Comparison of ENCODE assay signal across 1 cellular context in the genomic region with DNA sequence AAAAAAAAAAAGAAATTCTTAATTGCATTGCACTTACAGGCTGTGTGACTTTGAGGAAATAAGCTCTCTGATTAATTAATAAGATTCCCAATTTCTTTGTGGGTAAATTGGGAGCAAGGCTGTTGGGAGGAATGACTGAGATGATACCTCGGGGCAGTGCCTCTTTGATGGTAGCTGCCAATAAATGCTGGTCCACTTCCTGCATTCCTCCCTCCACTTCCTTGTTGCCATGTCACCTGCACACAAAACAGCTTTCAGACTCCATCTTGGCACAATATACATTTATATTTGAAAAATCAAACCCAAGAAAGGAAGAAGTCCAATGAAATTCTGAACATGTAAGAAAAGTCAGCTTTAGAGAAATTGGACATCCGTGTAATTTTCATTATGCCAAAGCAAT.
TF ChIP-seq lines count a peak whose summit lies in the region.

No MANE protein-coding gene starts in this region.

TF ChIP-seq in SK-N-SH treated with all-trans-retinoic acid at 6 μM for 48 hours, 23 proteins besides CTCF, POLR2A, EP300 and RAD21 (continued from another document):
- no peak for TF ChIP-seq ARNTL (CRISPR knock-in tag; IDR thresholded peaks at IDR 0.05; ENCODE audit: borderline replicate concordance, low read depth)
- no peak for TF ChIP-seq ISL1 (CRISPR knock-in tag; IDR thresholded peaks at IDR 0.05)
- no peak for TF ChIP-seq ZNF565 (CRISPR knock-in tag; conservative IDR thresholded peaks at IDR 0.05; ENCODE audit: low read depth)
- no peak for TF ChIP-seq TOX (CRISPR knock-in tag; IDR thresholded peaks at IDR 0.05; ENCODE audit: borderline replicate concordance)
